20 cellular contexts compared by ENCODE assay signal in the genomic region with DNA sequence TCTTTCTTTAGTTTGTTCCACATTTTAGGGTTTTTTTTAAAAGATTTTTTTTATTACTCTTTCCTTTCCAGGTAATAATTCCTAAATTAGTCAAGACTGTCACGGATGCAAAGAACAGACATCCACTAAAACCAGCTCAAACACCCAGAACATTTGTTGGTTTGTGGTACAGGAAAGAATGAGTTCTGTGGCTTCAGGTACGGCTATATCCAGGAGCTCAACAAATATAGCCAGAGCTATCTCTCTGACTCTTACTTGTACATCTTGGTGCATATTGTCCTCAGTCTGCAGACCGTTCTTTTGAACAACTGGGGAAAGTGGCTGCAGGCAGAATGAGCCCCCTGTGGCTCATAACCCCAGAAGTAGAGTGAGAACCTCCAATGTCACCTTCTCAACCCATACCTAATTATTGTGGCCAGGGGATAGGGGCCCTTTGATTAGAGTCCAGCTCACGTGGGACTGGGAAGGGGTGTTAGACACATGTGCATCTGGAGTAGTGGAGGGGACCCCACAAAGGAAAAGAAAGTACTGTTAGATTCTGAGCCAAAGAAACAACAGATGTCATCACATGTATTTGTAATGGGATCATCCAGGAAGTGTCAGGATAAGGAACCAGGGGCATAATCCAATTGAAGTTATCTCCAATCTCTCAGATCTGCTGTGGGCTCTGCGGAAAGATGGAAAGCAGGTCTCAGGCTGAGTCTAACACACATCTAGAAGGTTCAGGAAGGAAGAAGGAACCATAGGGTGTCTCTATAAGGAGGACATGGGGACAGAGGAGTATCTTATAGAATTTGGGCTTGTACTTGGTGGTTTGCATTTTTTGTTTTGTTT. TPM values are rescaled to one million over a fixed set of nuclear protein-coding genes. Genes with fewer than 3 reads are reported as not detected.
DNase-seq lines count a peak whose midpoint lies in the region; ATAC-seq and TF ChIP-seq lines count a peak whose summit lies in the region.
"Had no signal": no experiment of that assay in that cellular context is flagged by ENCODE, and none has a peak within 500 bp of the region (broad histone marks: within the 10 kb centered on the region; RNA-seq: fewer than 3 reads in every experiment).

No MANE protein-coding gene starts in this region.

- DNase-seq in MCF 10A (ENCODE audit: unreplicated experiment) (no peak), breast epithelium (ENCODE audit: low spot score in 2 of 2) (no peak), upper lobe of left lung (no peak), MV-4-11 (lab: John Stamatoyannopoulos, UW) (no peak), GM13977 (ENCODE audit: low spot score) (no peak)
- no peak for DNase-seq in naive thymus-derived CD8-positive, alpha-beta T cell
- DNase-seq in activated T-cell treated with anti-CD3 and anti-CD28 coated beads, Interleukin-2, amount 50 U/mL, for 48 hours: no peak
- DNase-seq: activated CD4-positive, alpha-beta memory T cell treated with anti-CD3 and anti-CD28 coated beads for 36 hours; cortex of kidney; EL; GOT3; NCI-H1105; NCI-H526 treated with DMSO at 0.1 percent for 48 hours; stimulated activated CD4-positive, alpha-beta T cell treated with anti-CD3 and anti-CD28 coated beads, Interleukin-4, amount 100 ng/mL, for 24 hours; stimulated activated CD8-positive, alpha-beta memory T cell treated with anti-CD3 and anti-CD28 coated beads, Interleukin-4, amount 100 ng/mL, for 48 hours had no signal

- TF ChIP-seq CTCF in MCF 10A (IDR thresholded peaks at IDR 0.05; ENCODE audit: unreplicated experiment) (no peak), breast epithelium (IDR thresholded peaks at IDR 0.05) (no peak), brain (conservative IDR thresholded peaks at IDR 0.05) (no peak), upper lobe of left lung (IDR thresholded peaks at IDR 0.05) (no peak), GM13977 (IDR thresholded peaks at IDR 0.05; ENCODE audit: extremely low read depth, insufficient read depth, missing control alignments) (no peak)

- H3K27me3 Mint-ChIP-seq in MCF 10A (ENCODE audit: insufficient read depth, unreplicated experiment): no peaks in the 10 kb centered on the region
- H3K27me3 Mint-ChIP-seq in brain: peaks cover 16% of the 10 kb centered on the region
- H3K27me3 Mint-ChIP-seq in naive thymus-derived CD8-positive, alpha-beta T cell: peaks cover 0 to 15% (median 0%) of the 10 kb centered on the region in 5 donors

- H3K27ac Mint-ChIP-seq in MCF 10A (ENCODE audit: low read depth, unreplicated experiment): no peak overlapping the region
- H3K27ac Mint-ChIP-seq in brain: peak overlapping the region; percentile 50 to 99 (median 73)
- H3K27ac Mint-ChIP-seq in naive thymus-derived CD8-positive, alpha-beta T cell: peak overlapping the region in 1 of 10 donors; percentile 8
- H3K27ac Mint-ChIP-seq: activated CD4-positive, alpha-beta memory T cell treated with anti-CD3 and anti-CD28 coated beads for 36 hours; activated T-helper 1 cell treated with anti-CD3 and anti-CD28 coated beads, Interleukin-12 subunit alpha, Interleukin-12 subunit beta, Interleukin-2, Interleukin-4 antibody, amounts not matched to agents 30 ng/mL and 10 ng/mL and 1 ng/mL, durations not matched to agents 14 hours and 24 hours and 36 hours had no signal

- POLR2A ChIA-PET in MCF 10A (lab: Yijun Ruan, JAX): interaction anchor here (0.5 to 0.6 kb wide), 2 partner anchors 88 to 507 kb away, joined by 3 read pairs; no protein-coding TSS in a partner anchor
- POLR2A ChIA-PET in naive thymus-derived CD8-positive, alpha-beta T cell (lab: Charles Lee): no interaction called here

- no peaks in the 10 kb centered on the region for H3K9me3 ChIP-seq in breast epithelium
- no peaks in the 10 kb centered on the region for H3K9me3 ChIP-seq in upper lobe of left lung

- H3K27me3 ChIP-seq in breast epithelium (no peaks in the 10 kb centered on the region), upper lobe of left lung (no peaks in the 10 kb centered on the region)

- H3K4me3 ChIP-seq in breast epithelium (no peak overlapping the region), upper lobe of left lung (no peak overlapping the region)
- H3K4me3 ChIP-seq: lung had no signal

- no peak for TF ChIP-seq EP300 in upper lobe of left lung (IDR thresholded peaks at IDR 0.05)

- in situ Hi-C loops in GM13977 (cut with MboI; ENCODE audit: low pct_unique_long_range_greater_than_20kb, low sequenced_read_pairs, unreplicated experiment): no loop called here

- H3K4me3 Mint-ChIP-seq in MCF 10A (ENCODE audit: unreplicated experiment) (peak overlapping the region; percentile 74), brain (peak overlapping the region; percentile 38 to 88 (median 62))
- peak overlapping the region in 8 of 10 donors; percentile 2 to 82 (median 38) for H3K4me3 Mint-ChIP-seq in naive thymus-derived CD8-positive, alpha-beta T cell
- H3K4me3 Mint-ChIP-seq: activated CD4-positive, alpha-beta memory T cell treated with anti-CD3 and anti-CD28 coated beads for 36 hours; activated T-helper 1 cell treated with anti-CD3 and anti-CD28 coated beads, Interleukin-12 subunit alpha, Interleukin-12 subunit beta, Interleukin-2, Interleukin-4 antibody, amounts not matched to agents 30 ng/mL and 10 ng/mL and 1 ng/mL, durations not matched to agents 14 hours and 24 hours and 36 hours had no signal

- intact Hi-C loops in MCF 10A (cut with micrococcal nuclease) (no loop called here), breast epithelium (cut with DNase I; ENCODE audit: low total_unique reads) (no loop called here)

- CTCF ChIA-PET in MCF 10A (lab: Yijun Ruan, JAX): interaction anchor here (0.7 kb wide), 1 partner anchor 355 kb away, joined by 3 read pairs; no protein-coding TSS in a partner anchor

- no peaks in the 10 kb centered on the region for H3K36me3 Mint-ChIP-seq in MCF 10A (ENCODE audit: insufficient read depth, unreplicated experiment)
- peaks cover 10% of the 10 kb centered on the region for H3K36me3 Mint-ChIP-seq in brain
- no peaks in the 10 kb centered on the region for H3K36me3 Mint-ChIP-seq in naive thymus-derived CD8-positive, alpha-beta T cell
- H3K36me3 Mint-ChIP-seq: activated CD4-positive, alpha-beta memory T cell treated with anti-CD3 and anti-CD28 coated beads for 36 hours had no signal

- H3K9me3 Mint-ChIP-seq in MCF 10A (ENCODE audit: unreplicated experiment): no peaks in the 10 kb centered on the region
- peaks cover 0 to 10% (median 3%) of the 10 kb centered on the region in 5 experiments for H3K9me3 Mint-ChIP-seq in brain
- no peaks in the 10 kb centered on the region for H3K9me3 Mint-ChIP-seq in naive thymus-derived CD8-positive, alpha-beta T cell
- H3K9me3 Mint-ChIP-seq: activated CD4-positive, alpha-beta memory T cell treated with anti-CD3 and anti-CD28 coated beads for 36 hours; activated T-helper 1 cell treated with anti-CD3 and anti-CD28 coated beads, Interleukin-12 subunit alpha, Interleukin-12 subunit beta, Interleukin-2, Interleukin-4 antibody, amounts not matched to agents 30 ng/mL and 10 ng/mL and 1 ng/mL, durations not matched to agents 14 hours and 24 hours and 36 hours had no signal

- no TSS peak for BruUV-seq in MCF 10A (replicated peaks; lab: Mats Ljungman, UMichigan)

- H3K36me3 ChIP-seq in breast epithelium: no peaks in the 10 kb centered on the region
- peaks cover 0 to under 1% (median 0%) of the 10 kb centered on the region in 4 donors for H3K36me3 ChIP-seq in upper lobe of left lung

- no peak for ATAC-seq in naive thymus-derived CD8-positive, alpha-beta T cell
- ATAC-seq in upper lobe of left lung (ENCODE audit: low FRiP score in 2 of 2): no peak

- H3K4me1 ChIP-seq in breast epithelium (peaks cover 0 to 8% of the 10 kb centered on the region in 2 donors), upper lobe of left lung (peaks cover 23 to 28% (median 24%) of the 10 kb centered on the region in 4 donors)

- H3K27ac ChIP-seq in breast epithelium: no peak overlapping the region
- H3K27ac ChIP-seq in upper lobe of left lung: peak overlapping the region; percentile 84 to 95 (median 86)
- H3K27ac ChIP-seq: epithelial cell of prostate, KMS-11 had no signal

- peaks cover 7% of the 10 kb centered on the region for H3K4me1 Mint-ChIP-seq in MCF 10A (ENCODE audit: insufficient read depth, unreplicated experiment)
- H3K4me1 Mint-ChIP-seq in brain: peaks cover 33% of the 10 kb centered on the region
- H3K4me1 Mint-ChIP-seq in naive thymus-derived CD8-positive, alpha-beta T cell: peaks cover 10 to 21% (median 18%) of the 10 kb centered on the region in 4 donors

- no peak for TF ChIP-seq POLR2A in breast epithelium (IDR thresholded peaks at IDR 0.05)
- no peak for TF ChIP-seq POLR2A in upper lobe of left lung (IDR thresholded peaks at IDR 0.05)

- WGBS in upper lobe of left lung, 2 donors: 82 to 84% methylated on average over 5 of the region's 5 CpGs

RNA-seq across cellular contexts. Expression of a gene that starts 1.9 kb away (rescaled TPM):
- total RNA-seq in MCF 10A (2022) (16.9 and 17.7 TPM in 2 replicates), breast epithelium (10 to 100 TPM; 34.0 to 65.3 (median 34.7) TPM), upper lobe of left lung (100 to 1,000 TPM in 1 of 6 donors, 10 to 100 TPM in 5; 31.1 to 116 (median 57.8) TPM)
- polyA plus RNA-seq in brain (ENCODE audit: insufficient read depth, low read depth, low replicate concordance): 254 TPM
- 10 to 100 TPM; 10.2 to 10.8 TPM for total RNA-seq in naive thymus-derived CD8-positive, alpha-beta T cell
- polyA plus RNA-seq in naive thymus-derived CD8-positive, alpha-beta T cell: 1 to 10 TPM in 2 of 3 donors, under 1 TPM in 1; 0.71 to 2.5 (median 1.7) TPM

RNA-seq across cellular contexts. Expression of a gene that starts 8.4 kb away (rescaled TPM):
- total RNA-seq in MCF 10A (2022) (10.8 and 13.9 TPM in 2 replicates), breast epithelium (10 to 100 TPM; 11.5 to 35.2 (median 16.4) TPM), upper lobe of left lung (100 to 1,000 TPM in 2 of 6 donors, 10 to 100 TPM in 4; 12.9 to 118 (median 69.7) TPM)
- 39.2 TPM for polyA plus RNA-seq in brain (ENCODE audit: insufficient read depth, low read depth, low replicate concordance)
- 10 to 100 TPM; 13.7 TPM for total RNA-seq in naive thymus-derived CD8-positive, alpha-beta T cell
- 10 to 100 TPM in 1 of 3 donors, 1 to 10 TPM in 2; 6.5 to 10.1 (median 6.6) TPM for polyA plus RNA-seq in naive thymus-derived CD8-positive, alpha-beta T cell

RNA-seq across cellular contexts. Expression of a gene that starts 21.5 kb away (rescaled TPM):
- total RNA-seq in MCF 10A (2022) (75.8 and 96.1 TPM in 2 replicates), breast epithelium (10 to 100 TPM; 35.8 to 56.4 (median 45.8) TPM), upper lobe of left lung (100 to 1,000 TPM; 125 to 412 (median 328) TPM)
- polyA plus RNA-seq in brain (ENCODE audit: insufficient read depth, low read depth, low replicate concordance): 104 TPM
- 100 to 1,000 TPM; 114 to 116 TPM for total RNA-seq in naive thymus-derived CD8-positive, alpha-beta T cell
- 10 to 100 TPM in 1 of 3 donors, 1 to 10 TPM in 2; 5.9 to 10.2 (median 7.0) TPM for polyA plus RNA-seq in naive thymus-derived CD8-positive, alpha-beta T cell

RNA-seq across cellular contexts. Expression of a gene that starts 25.2 kb away (rescaled TPM):
- total RNA-seq in MCF 10A (2022): 5.5 and 6.4 TPM in 2 replicates
- total RNA-seq in breast epithelium: 1 to 10 TPM; 5.4 to 9.8 (median 7.2) TPM
- 8.9 TPM for polyA plus RNA-seq in brain (ENCODE audit: insufficient read depth, low read depth, low replicate concordance)
- 1 to 10 TPM in 1 of 2 experiments, under 1 TPM in 1; 0.88 to 1.1 TPM for total RNA-seq in naive thymus-derived CD8-positive, alpha-beta T cell
- polyA plus RNA-seq in naive thymus-derived CD8-positive, alpha-beta T cell: 1 to 10 TPM in 2 of 3 donors, under 1 TPM in 1; 0.68 to 2.7 (median 2.3) TPM
- 1 to 10 TPM; 2.3 to 9.1 (median 5.4) TPM for total RNA-seq in upper lobe of left lung

Comparison
In these comparisons a context has a peak if more than half of its experiments do, and no peak if none do; other contexts are left out.
1. H3K27ac ChIP-seq: peak in upper lobe of left lung (4 of 4); none in breast epithelium (0 of 2).
2. Peak in every context shown above with its lines, with median percentiles within 50 percentile points of each other: H3K4me3 Mint-ChIP-seq.